Comparison of ENCODE assay signal across 32 cellular contexts in the genomic region with DNA sequence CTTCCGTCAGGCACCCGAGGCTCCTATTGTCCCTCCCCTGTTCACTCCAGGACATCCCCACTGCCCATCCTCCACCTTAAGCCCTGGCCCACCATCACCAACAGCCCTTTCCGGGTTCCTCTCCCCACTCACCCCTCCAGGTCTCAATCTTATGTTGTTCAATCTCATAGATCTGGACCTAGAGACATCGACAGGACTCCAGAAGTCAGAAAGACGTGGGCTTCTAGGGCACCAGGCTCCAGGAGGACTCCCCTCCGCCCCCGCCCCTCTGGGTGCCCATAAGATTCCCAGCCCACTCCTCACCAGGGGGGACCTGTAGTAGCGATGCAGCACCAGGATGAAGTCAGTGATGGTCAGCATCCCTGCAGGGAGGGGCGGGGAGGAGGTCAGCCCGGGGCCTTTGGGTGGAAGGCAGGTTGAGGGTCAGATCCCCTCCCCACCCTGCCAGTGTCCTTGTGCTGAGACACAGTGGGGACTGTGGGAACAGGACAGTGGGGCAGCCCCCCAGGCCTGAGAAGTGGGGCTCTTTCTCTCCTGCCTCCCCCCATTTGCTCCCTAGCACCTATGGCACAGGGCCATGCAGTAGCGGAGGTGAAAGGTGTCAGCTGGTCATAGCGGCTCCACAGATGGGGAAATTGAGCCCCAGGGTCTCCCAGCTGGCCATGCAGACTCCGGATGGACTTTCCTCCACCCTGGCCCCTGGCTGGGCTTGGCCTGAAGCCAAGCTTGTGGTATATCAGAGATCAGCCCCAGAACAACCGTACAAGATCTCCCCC. TPM values are rescaled to one million over a fixed set of nuclear protein-coding genes. Genes with fewer than 3 reads are reported as not detected.
"Had no signal": no experiment of that assay in that cellular context is flagged by ENCODE, and none has a peak within 500 bp of the region (broad histone marks: within the 10 kb centered on the region; RNA-seq: fewer than 3 reads in every experiment).

No MANE protein-coding gene starts in this region.

- H3K27ac Mint-ChIP-seq: activated B cell treated with CpG ODN at 0.5 μM for 24 hours; activated CD4-positive, alpha-beta T cell treated with anti-CD3 and anti-CD28 coated beads for 36 hours; activated naive CD8-positive, alpha-beta T cell treated with anti-CD3 and anti-CD28 coated beads for 36 hours; activated T-cell treated with anti-CD3 and anti-CD28 coated beads, Interleukin-2, amount 50 U/mL, for 24 hours; activated T-helper 2 cell treated with anti-CD3 and anti-CD28 coated beads, Interferon-gamma antibody, Interleukin-2, Interleukin-4, amounts not matched to agents 10 μg/mL and 5 μg/mL and 100 μg/mL, durations not matched to agents 14 hours and 24 hours and 36 hours; immature natural killer cell; mesothelial cell of epicardium; natural killer cell; stimulated activated naive CD8-positive, alpha-beta T cell treated with anti-CD3 and anti-CD28 coated beads, Interleukin-15, Interleukin-2, amounts not matched to agents 100 ng/mL and 50 ng/mL, for 24 hours; T-helper 1 cell treated with Interleukin-12 subunit alpha and Interleukin-12 subunit beta and Interleukin-4 antibody, amounts not matched to agents 30 μg/mL and 1 μg/mL, for 36 hours had no signal

- H3K27ac ChIP-seq: foreskin keratinocyte, hepatocyte, neutrophil, pancreas, right lobe of liver, thyroid gland had no signal

- H3K4me1 Mint-ChIP-seq: activated B cell treated with CpG ODN at 0.5 μM for 24 hours; activated CD4-positive, alpha-beta T cell treated with anti-CD3 and anti-CD28 coated beads for 36 hours; activated naive CD8-positive, alpha-beta T cell treated with anti-CD3 and anti-CD28 coated beads for 36 hours; immature natural killer cell; mesothelial cell of epicardium; natural killer cell had no signal

- H3K4me2 ChIP-seq: hepatocyte, smooth muscle cell had no signal

- H3K9me3 Mint-ChIP-seq: activated B cell treated with CpG ODN at 0.5 μM for 24 hours; activated naive CD8-positive, alpha-beta T cell treated with anti-CD3 and anti-CD28 coated beads for 36 hours; activated T-cell treated with anti-CD3 and anti-CD28 coated beads, Interleukin-2, amount 50 U/mL, for 24 hours; activated T-helper 2 cell treated with anti-CD3 and anti-CD28 coated beads, Interferon-gamma antibody, Interleukin-2, Interleukin-4, amounts not matched to agents 10 μg/mL and 5 μg/mL and 100 μg/mL, durations not matched to agents 14 hours and 24 hours and 36 hours; immature natural killer cell; mesothelial cell of epicardium; natural killer cell; stimulated activated naive CD8-positive, alpha-beta T cell treated with anti-CD3 and anti-CD28 coated beads, Interleukin-15, Interleukin-2, amounts not matched to agents 100 ng/mL and 50 ng/mL, for 24 hours; T-helper 1 cell treated with Interleukin-12 subunit alpha and Interleukin-12 subunit beta and Interleukin-4 antibody, amounts not matched to agents 30 μg/mL and 1 μg/mL, for 36 hours had no signal

- H3K36me3 Mint-ChIP-seq: activated naive CD8-positive, alpha-beta T cell treated with anti-CD3 and anti-CD28 coated beads for 36 hours; immature natural killer cell; mesothelial cell of epicardium; natural killer cell had no signal

- H2AFZ ChIP-seq: hepatocyte had no signal

- H3K4me3 ChIP-seq: hepatocyte, pancreas, right lobe of liver, smooth muscle cell, thyroid gland had no signal

- H3K9me3 ChIP-seq: neutrophil, pancreas, right lobe of liver, thyroid gland had no signal

- FAIRE-seq: astrocyte, pancreas had no signal

- DNase-seq: activated B cell treated with CpG ODN at 0.5 μM for 24 hours; activated CD4-positive, alpha-beta T cell treated with anti-CD3 and anti-CD28 coated beads for 36 hours; activated CD4-positive, alpha-beta T cell treated with anti-CD3 and anti-CD28 coated beads, Interleukin-2, amount 50 U/mL, for 4 hours; activated CD8-positive, alpha-beta memory T cell treated with anti-CD3 and anti-CD28 coated beads for 24 hours; activated CD8-positive, alpha-beta memory T cell treated with anti-CD3 and anti-CD28 coated beads, Interleukin-2, amount 50 U/mL, for 4 hours; activated naive CD4-positive, alpha-beta T cell; activated naive CD8-positive, alpha-beta T cell treated with anti-CD3 and anti-CD28 coated beads for 36 hours; activated T-cell treated with anti-CD3 and anti-CD28 coated beads, Interleukin-2, amount 50 U/mL, for 24 hours; central memory CD4-positive, alpha-beta T cell; effector memory CD4-positive, alpha-beta T cell; foreskin keratinocyte; immature natural killer cell; natural killer cell; pancreas; right lobe of liver; stimulated activated CD4-positive, alpha-beta T cell treated with anti-CD3 and anti-CD28 coated beads, Interleukin-2, amount 100 ng/mL, for 48 hours; substantia nigra; T1000; thyroid gland had no signal

- H3K4me3 Mint-ChIP-seq: activated B cell treated with CpG ODN at 0.5 μM for 24 hours; activated CD4-positive, alpha-beta T cell treated with anti-CD3 and anti-CD28 coated beads for 36 hours; activated naive CD8-positive, alpha-beta T cell treated with anti-CD3 and anti-CD28 coated beads for 36 hours; activated T-cell treated with anti-CD3 and anti-CD28 coated beads, Interleukin-2, amount 50 U/mL, for 24 hours; immature natural killer cell; mesothelial cell of epicardium; natural killer cell; stimulated activated naive CD8-positive, alpha-beta T cell treated with anti-CD3 and anti-CD28 coated beads, Interleukin-15, Interleukin-2, amounts not matched to agents 100 ng/mL and 50 ng/mL, for 24 hours; T-helper 1 cell treated with Interleukin-12 subunit alpha and Interleukin-12 subunit beta and Interleukin-4 antibody, amounts not matched to agents 30 μg/mL and 1 μg/mL, for 36 hours had no signal

- H3K27me3 ChIP-seq: hepatocyte, pancreas, right lobe of liver, thyroid gland had no signal

- H3K79me2 ChIP-seq: hepatocyte had no signal

- H3K36me3 ChIP-seq: neutrophil, pancreas, right lobe of liver, thyroid gland had no signal

- ATAC-seq: activated CD4-positive, alpha-beta T cell treated with anti-CD3 and anti-CD28 coated beads for 36 hours; foreskin keratinocyte; natural killer cell; pancreas had no signal

- H3K4me1 ChIP-seq: foreskin keratinocyte, pancreas, right lobe of liver had no signal

RNA-seq across cellular contexts. Expression of a gene that starts 3.7 kb away (rescaled TPM):
- total RNA-seq: activated B cell treated with CpG ODN at 0.5 μM for 24 hours; activated CD4-positive, alpha-beta T cell treated with anti-CD3 and anti-CD28 coated beads for 36 hours; activated naive CD8-positive, alpha-beta T cell treated with anti-CD3 and anti-CD28 coated beads for 36 hours; activated T-helper 2 cell treated with anti-CD3 and anti-CD28 coated beads, Interferon-gamma antibody, Interleukin-2, Interleukin-4, amounts not matched to agents 10 μg/mL and 5 μg/mL and 100 μg/mL, durations not matched to agents 14 hours and 24 hours and 36 hours; astrocyte; dermis microvascular lymphatic vessel endothelial cell; foreskin keratinocyte; hepatocyte; kidney epithelial cell; left lobe of liver; lung microvascular endothelial cell; natural killer cell; pancreas; right lobe of liver; smooth muscle cell; thyroid gland; ureter had no signal
- polyA plus RNA-seq: foreskin keratinocyte, immature natural killer cell, pancreas, smooth muscle cell had no signal

RNA-seq across cellular contexts. Expression of a gene that starts 31.7 kb away (rescaled TPM):
- total RNA-seq: activated T-helper 2 cell treated with anti-CD3 and anti-CD28 coated beads, Interferon-gamma antibody, Interleukin-2, Interleukin-4, amounts not matched to agents 10 μg/mL and 5 μg/mL and 100 μg/mL, durations not matched to agents 14 hours and 24 hours and 36 hours; dermis microvascular lymphatic vessel endothelial cell; foreskin keratinocyte; lung microvascular endothelial cell; natural killer cell had no signal
- polyA plus RNA-seq: foreskin keratinocyte had no signal

RNA-seq across cellular contexts. Expression of a gene that starts 45.9 kb away (rescaled TPM):
- total RNA-seq: activated naive CD8-positive, alpha-beta T cell treated with anti-CD3 and anti-CD28 coated beads for 36 hours; activated T-helper 2 cell treated with anti-CD3 and anti-CD28 coated beads, Interferon-gamma antibody, Interleukin-2, Interleukin-4, amounts not matched to agents 10 μg/mL and 5 μg/mL and 100 μg/mL, durations not matched to agents 14 hours and 24 hours and 36 hours had no signal

RNA-seq across cellular contexts. Expression of a gene that starts 52.8 kb away (rescaled TPM):
- total RNA-seq: dermis microvascular lymphatic vessel endothelial cell, left lobe of liver, lung microvascular endothelial cell had no signal
